In genomic region chr19:12937243-12938053, GRCh38 we compare ENCODE assay signal across 8 cellular contexts. TPM values are rescaled to one million over a fixed set of nuclear protein-coding genes. Genes with fewer than 3 reads are reported as not detected.
DNase-seq lines count a peak whose midpoint lies in the region; ATAC-seq and TF ChIP-seq lines count a peak whose summit lies in the region.

No MANE protein-coding gene starts in this region.

- no peak overlapping the region for H2BK120ac ChIP-seq in mesendoderm (ENCODE audit: low read depth, low read length)

- H3K27ac ChIP-seq in PC-9, result peak overlapping the region; percentile 35
- H3K27ac ChIP-seq in mesendoderm (ENCODE audit: low read depth, low read length), result peak overlapping the region; percentile 10
- peak overlapping the region; percentile 45 to 71 for H3K27ac ChIP-seq in uterus

- H2BK15ac ChIP-seq in mesendoderm (replicated peaks; ENCODE audit: low read depth), result no peak overlapping the region

- H3K9me2 ChIP-seq in PC-9 (ENCODE audit: insufficient read depth), result no peaks in the 10 kb centered on the region

- no peak overlapping the region for H4K8ac ChIP-seq in mesendoderm (ENCODE audit: low read depth, low read length)

- no peaks in the 10 kb centered on the region for H3K27me3 ChIP-seq in PC-9 (ENCODE audit: insufficient read depth, low read depth)
- H3K27me3 ChIP-seq in mesendoderm (ENCODE audit: insufficient read depth, low read length, poor library complexity), result no peaks in the 10 kb centered on the region
- no peaks in the 10 kb centered on the region for H3K27me3 ChIP-seq in uterus

- no CpG with 5 or more reads among the region's 23 CpGs for WGBS in mesendoderm (ENCODE audit: extremely low coverage, insufficient coverage, low lambda C conversion rate)

- intact Hi-C loops in PC-9 (cut with micrococcal nuclease; ENCODE audit: unreplicated experiment), result loop anchor here (2.0 kb wide), 1 partner anchor 47 kb away; the partner anchor contains the start of gene GCDH
- intact Hi-C loops in uterus (cut with DNase I; ENCODE audit: low total_unique reads), result no loop called here

- peak overlapping the region; percentile 27 for H4K5ac ChIP-seq in mesendoderm (ENCODE audit: low read length)

- H3K56ac ChIP-seq in mesendoderm (ENCODE audit: low read length), result peak overlapping the region; percentile 92

- no peaks in the 10 kb centered on the region for H3K9me3 ChIP-seq in PC-9 (ENCODE audit: insufficient read depth, low read depth)
- no peaks in the 10 kb centered on the region for H3K9me3 ChIP-seq in uterus

- H3F3A ChIP-seq in PC-9 (ENCODE audit: insufficient read depth, low read depth), result peaks cover 30% of the 10 kb centered on the region

- H3K79me2 ChIP-seq in PC-9 (ENCODE audit: low read depth) (peaks cover 46% of the 10 kb centered on the region), mesendoderm (ENCODE audit: control insufficient read depth, insufficient read depth, low read length) (peaks cover 36% of the 10 kb centered on the region)

- peak overlapping the region; percentile 92 for H3K4ac ChIP-seq in mesendoderm (ENCODE audit: low read depth, low read length)

- POLR2A ChIA-PET in PC-9 (lab: Charles Lee; ENCODE audit: unreplicated experiment), result interaction anchor here (0.6 to 1.0 kb wide), 4 partner anchors 47 to 529 kb away, joined by 3 to 5 read pairs (median 4); partner anchors contain the start of gene GCDH

- CTCF ChIA-PET in PC-9 (lab: Charles Lee), result interaction anchor here (0.6 to 1.1 kb wide), 3 partner anchors 28 to 194 kb away, joined by 3 to 8 read pairs (median 4); partner anchors contain the start of gene DNASE2

- no peak overlapping the region for H2AK5ac ChIP-seq in mesendoderm (ENCODE audit: low read length)

- peaks cover 16% of the 10 kb centered on the region for H4K20me1 ChIP-seq in PC-9 (ENCODE audit: insufficient read depth)

- H2AFZ ChIP-seq in PC-9, result peak overlapping the region; percentile 92

- H3K4me2 ChIP-seq in PC-9 (peak overlapping the region; percentile 95), mesendoderm (ENCODE audit: low read length) (peak overlapping the region; percentile 96)

- H3K79me1 ChIP-seq in mesendoderm (ENCODE audit: low read length), result peaks cover 19% of the 10 kb centered on the region

- no peak for TF ChIP-seq CTCF in PC-9 (conservative IDR thresholded peaks at IDR 0.05)
- no peak for TF ChIP-seq CTCF in choroid plexus epithelial cell (conservative IDR thresholded peaks at IDR 0.05; ENCODE audit: low read depth, low read length)
- no peak for TF ChIP-seq CTCF in uterus (IDR thresholded peaks at IDR 0.05)

- H3K4me1 ChIP-seq in PC-9 (replicated peaks; ENCODE audit: insufficient read depth) (peaks cover 24% of the 10 kb centered on the region), mesendoderm (ENCODE audit: control insufficient read depth, low read depth, low read length) (peaks cover 4% of the 10 kb centered on the region), uterus (peaks cover 7 to 22% of the 10 kb centered on the region in 2 donors)

- TSS peak; percentile 35 for BruUV-seq in PC-9 (replicated peaks; lab: Mats Ljungman, UMichigan)

- DNase-seq in ELF-1 (ENCODE audit: low read depth, low spot score) (peak; percentile 49), HT1080 (ENCODE audit: low read depth) (peak; percentile 34), PC-9 (peak in 1 of 2 experiments; percentile 49), choroid plexus epithelial cell (ENCODE audit: low read depth) (no peak), mesendoderm (peak; percentile 90), uterus (no peak)

- TF ChIP-seq POLR2A in uterus (IDR thresholded peaks at IDR 0.05), result no peak

- ATAC-seq in GM21528 (IDR thresholded peaks at IDR 0.05; ENCODE audit: low FRiP score, unreplicated experiment) (no peak), HG02870 (IDR thresholded peaks at IDR 0.05; ENCODE audit: unreplicated experiment) (no peak)

- peak overlapping the region; percentile 8 for H3K18ac ChIP-seq in mesendoderm (ENCODE audit: low read length)

- peak overlapping the region; percentile 92 for H3K9ac ChIP-seq in mesendoderm (ENCODE audit: low read length)

- H3K36me3 ChIP-seq in PC-9 (ENCODE audit: low read depth), result peaks cover 29% of the 10 kb centered on the region
- H3K36me3 ChIP-seq in mesendoderm (ENCODE audit: control insufficient read depth, insufficient read depth, low read length), result peaks cover 12% of the 10 kb centered on the region
- no peaks in the 10 kb centered on the region for H3K36me3 ChIP-seq in uterus

- peak overlapping the region; percentile 71 for H2BK5ac ChIP-seq in mesendoderm (ENCODE audit: low read length)

- H3K23ac ChIP-seq in mesendoderm (ENCODE audit: low read length), result no peak overlapping the region

- H3K4me3 ChIP-seq in PC-9 (peak overlapping the region; percentile 99), choroid plexus epithelial cell (ENCODE audit: low read depth, low read length) (peak overlapping the region; percentile 57), mesendoderm (ENCODE audit: low read length) (peak overlapping the region; percentile 57), uterus (peak overlapping the region; percentile 40 to 100)

RNA-seq across cellular contexts. Expression of gene CALR, which starts 1.0 kb away (rescaled TPM):
- total RNA-seq in HT1080 (2014; rRNA removed; shearing (Covaris generic)), result 1,453 and 1,684 TPM in 2 replicates
- polyA plus RNA-seq in HT1080 (2015; cell fraction: cytosol; rRNA removed), result 1,221 and 1,341 TPM in 2 replicates
- 1,660 and 1,771 TPM in 2 replicates for polyA plus RNA-seq in HT1080 (2015; cell fraction: nucleus; rRNA removed)
- total RNA-seq in PC-9 (2021) (606 and 727 TPM in 2 replicates), uterus (100 to 1,000 TPM; 166 to 616 (median 392) TPM)
- polyA plus RNA-seq in mesendoderm (2013, experiment 1 of 2), result 708 TPM
- polyA plus RNA-seq in mesendoderm (2013, experiment 2 of 2), result 707 TPM

RNA-seq across cellular contexts. Expression of gene FARSA, which starts 3.9 kb away (rescaled TPM):
- 192 and 239 TPM in 2 replicates for total RNA-seq in HT1080 (2014; rRNA removed; shearing (Covaris generic))
- polyA plus RNA-seq in HT1080 (2015; cell fraction: cytosol; rRNA removed), result 165 and 183 TPM in 2 replicates
- 230 and 248 TPM in 2 replicates for polyA plus RNA-seq in HT1080 (2015; cell fraction: nucleus; rRNA removed)
- 53.7 and 76.5 TPM in 2 replicates for total RNA-seq in PC-9 (2021)
- 77.3 TPM for polyA plus RNA-seq in mesendoderm (2013, experiment 1 of 2)
- 81.0 TPM for polyA plus RNA-seq in mesendoderm (2013, experiment 2 of 2)
- 10 to 100 TPM in 2 of 4 donors, 1 to 10 TPM in 2; 4.6 to 47.8 (median 20.5) TPM for total RNA-seq in uterus

RNA-seq across cellular contexts. Expression of gene RAD23A, which starts 8.2 kb away (rescaled TPM):
- total RNA-seq in HT1080 (2014; rRNA removed; shearing (Covaris generic)), result 178 and 212 TPM in 2 replicates
- polyA plus RNA-seq in HT1080 (2015; cell fraction: cytosol; rRNA removed), result 193 and 196 TPM in 2 replicates
- polyA plus RNA-seq in HT1080 (2015; cell fraction: nucleus; rRNA removed), result 90.3 and 110 TPM in 2 replicates
- 186 and 187 TPM in 2 replicates for total RNA-seq in PC-9 (2021)
- polyA plus RNA-seq in mesendoderm (2013, experiment 1 of 2), result 84.9 TPM
- 85.2 TPM for polyA plus RNA-seq in mesendoderm (2013, experiment 2 of 2)
- 100 to 1,000 TPM in 1 of 4 donors, 10 to 100 TPM in 3; 13.3 to 105 (median 64.4) TPM for total RNA-seq in uterus

RNA-seq across cellular contexts. Expression of gene SYCE2, which starts 18.4 kb away (rescaled TPM):
- total RNA-seq in HT1080 (2014; rRNA removed; shearing (Covaris generic)), result 0.24 TPM in 1 of 2 replicates, not detected in the other
- 0.19 and 0.27 TPM in 2 replicates for polyA plus RNA-seq in HT1080 (2015; cell fraction: cytosol; rRNA removed)
- 0.17 and 0.29 TPM in 2 replicates for polyA plus RNA-seq in HT1080 (2015; cell fraction: nucleus; rRNA removed)
- total RNA-seq in PC-9 (2021), result 2.1 and 2.6 TPM in 2 replicates
- 0.49 TPM for polyA plus RNA-seq in mesendoderm (2013, experiment 1 of 2)
- 0.46 TPM for polyA plus RNA-seq in mesendoderm (2013, experiment 2 of 2)
- total RNA-seq in uterus, result under 1 TPM in 2 of 4 donors, not detected in 2; 0.41 to 0.49 TPM

RNA-seq across cellular contexts. Expression of gene GADD45GIP1, which starts 19.6 kb away (rescaled TPM):
- 75.2 and 77.3 TPM in 2 replicates for total RNA-seq in HT1080 (2014; rRNA removed; shearing (Covaris generic))
- 55.3 and 64.7 TPM in 2 replicates for polyA plus RNA-seq in HT1080 (2015; cell fraction: cytosol; rRNA removed)
- 24.3 and 31.7 TPM in 2 replicates for polyA plus RNA-seq in HT1080 (2015; cell fraction: nucleus; rRNA removed)
- total RNA-seq in PC-9 (2021) (29.1 and 32.5 TPM in 2 replicates), uterus (10 to 100 TPM in 2 of 4 donors, 1 to 10 TPM in 2; 3.3 to 76.8 (median 12.8) TPM)
- 64.6 TPM for polyA plus RNA-seq in mesendoderm (2013, experiment 1 of 2)
- 65.6 TPM for polyA plus RNA-seq in mesendoderm (2013, experiment 2 of 2)

Comparison
In these comparisons a context has a peak if more than half of its experiments do, and no peak if none do; other contexts are left out.
1. DNase-seq: peak in ELF-1 (single experiment), HT1080 (single experiment) and mesendoderm (single experiment); none in choroid plexus epithelial cell (single experiment) and uterus (0 of 2).
2. Peak in every context shown above with its lines, with median percentiles within 50 percentile points of each other: H3K27ac ChIP-seq and H3K4me3 ChIP-seq.